ENCODE assay signal across 8 cellular contexts in genomic region chr10:23157691-23158369, GRCh38. TPM values are rescaled to one million over a fixed set of nuclear protein-coding genes. Genes with fewer than 3 reads are reported as not detected.
DNase-seq lines count a peak whose midpoint lies in the region; ATAC-seq and TF ChIP-seq lines count a peak whose summit lies in the region.

No MANE protein-coding gene starts in this region.

- no peak overlapping the region for H3K27ac ChIP-seq in upper lobe of right lung

- H3K9me3 ChIP-seq in upper lobe of right lung = no peaks in the 10 kb centered on the region

- in situ Hi-C loops in SK-MEL-5 (cut with HindIII; ENCODE audit: low pct_unique_long_range_greater_than_20kb, low sequenced_read_pairs) = no loop called here

- no peak overlapping the region for H3K4me3 ChIP-seq in upper lobe of right lung

- no peaks in the 10 kb centered on the region for H3K36me3 ChIP-seq in upper lobe of right lung

- intact Hi-C loops in upper lobe of right lung (cut with DNase I) = no loop called here

- DNase-seq in NCI-H1417 (lab: John Stamatoyannopoulos, UW) (peak in 2 of 3 experiments; percentile 39 to 70), NCI-H1417 treated with DMSO at 0.1 percent for 48 hours (lab: John Stamatoyannopoulos, UW) (no peak), HuH-7 (ENCODE audit: low spot score) (peak; percentile 69), SK-MEL-5 (ENCODE audit: low read depth, low spot score) (peak; percentile 60), glomerular visceral epithelial cell (ENCODE audit: extremely low spot score) (peak; percentile 31), upper lobe of right lung (no peak)

- ATAC-seq in GM19467 (IDR thresholded peaks at IDR 0.05; ENCODE audit: unreplicated experiment) = peak; percentile 46
- ATAC-seq in upper lobe of right lung = peak; percentile 51
- no peak for ATAC-seq in HG03097 (IDR thresholded peaks at IDR 0.05; ENCODE audit: low FRiP score, unreplicated experiment)

- no peaks in the 10 kb centered on the region for H3K4me1 ChIP-seq in upper lobe of right lung

- TF ChIP-seq CTCF in upper lobe of right lung (IDR thresholded peaks at IDR 0.05) = no peak

- peaks cover 15% of the 10 kb centered on the region for H3K27me3 ChIP-seq in upper lobe of right lung

RNA-seq across cellular contexts. Expression of gene PTF1A, which starts 34.3 kb away (rescaled TPM):
- not detected in 2 replicates for total RNA-seq in SK-MEL-5 (2014; rRNA removed; shearing (Covaris generic))
- polyA plus RNA-seq in SK-MEL-5 (2015; cell fraction: cytosol; rRNA removed) = not detected in 2 replicates
- polyA plus RNA-seq in SK-MEL-5 (2015; cell fraction: nucleus; rRNA removed) = not detected in 2 replicates
- not detected for total RNA-seq in upper lobe of right lung

Comparison
In these comparisons a context has a peak if more than half of its experiments do, and no peak if none do; other contexts are left out.
1. DNase-seq: peak in NCI-H1417 (2 of 3), HuH-7 (single experiment), SK-MEL-5 (single experiment) and glomerular visceral epithelial cell (single experiment); none in NCI-H1417 treated with DMSO at 0.1 percent for 48 hours (single experiment) and upper lobe of right lung (single experiment).